Comparison of ENCODE assay signal across 26 cellular contexts in the genomic region with DNA sequence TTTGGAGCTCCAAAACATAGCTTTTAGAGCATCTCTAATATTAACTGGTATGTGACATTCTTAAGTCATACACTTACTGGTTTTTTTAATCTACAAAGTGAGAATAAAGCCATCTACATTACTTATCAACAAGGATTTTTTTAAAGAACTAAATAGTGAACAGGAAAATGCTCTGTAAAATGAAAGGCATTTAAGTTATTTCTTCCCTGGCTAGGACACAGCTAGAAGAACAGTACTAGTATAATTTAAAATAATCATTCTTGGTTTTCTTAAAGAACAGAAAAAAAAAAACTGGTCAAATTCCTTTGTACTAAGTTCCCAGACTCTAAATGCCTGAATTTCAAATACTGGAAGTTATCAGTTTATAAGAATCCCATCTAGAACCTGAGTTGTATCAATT.
"Had no signal": no experiment of that assay in that cellular context is flagged by ENCODE, and none has a peak within 500 bp of the region (broad histone marks: within the 10 kb centered on the region; RNA-seq: fewer than 3 reads in every experiment).

No MANE protein-coding gene starts in this region.

- H3K4me2 ChIP-seq: neural progenitor cell had no signal

- H3K9me3 Mint-ChIP-seq: activated B cell treated with CpG ODN at 0.5 μM for 24 hours; activated CD8-positive, alpha-beta T cell treated with anti-CD3 and anti-CD28 coated beads for 36 hours; activated T-cell treated with anti-CD3 and anti-CD28 coated beads, Interleukin-2, amount 50 U/mL, for 4 hours; activated T-helper 17 cell treated with anti-CD3 and anti-CD28 coated beads, Interleukin-2, amount 50 U/mL, for 72 hours; natural killer cell had no signal

- H3K4me3 Mint-ChIP-seq: activated B cell treated with CpG ODN at 0.5 μM for 24 hours; activated CD8-positive, alpha-beta T cell treated with anti-CD3 and anti-CD28 coated beads for 36 hours; activated T-cell treated with anti-CD3 and anti-CD28 coated beads, Interleukin-2, amount 50 U/mL, for 4 hours; activated T-helper 17 cell treated with anti-CD3 and anti-CD28 coated beads, Interleukin-2, amount 50 U/mL, for 72 hours; natural killer cell; neural progenitor cell; T-helper 17 cell had no signal

- H3K27me3 ChIP-seq: heart right ventricle, neural progenitor cell, right lobe of liver had no signal

- DNase-seq: activated B cell treated with CpG ODN at 0.5 μM for 24 hours; activated CD4-positive, alpha-beta T cell treated with anti-CD3 and anti-CD28 coated beads, Interleukin-2, amount 50 U/mL, for 1 hour; activated CD8-positive, alpha-beta T cell treated with anti-CD3 and anti-CD28 coated beads for 36 hours; activated gamma-delta T cell treated with Interleukin-2 at 50 U/mL for 16 hours; activated naive CD4-positive, alpha-beta T cell treated with anti-CD3 and anti-CD28 coated beads, Interleukin-2, amount 50 U/mL, for 16 hours; activated T-cell treated with anti-CD3 and anti-CD28 coated beads, Interleukin-2, amount 50 U/mL, for 4 hours; amygdala; cortex of kidney; foreskin melanocyte; heart right ventricle; islet precursor cell; left ventricle myocardium inferior; mesendoderm; natural killer cell; occipital lobe; right lobe of liver; stimulated activated CD4-positive, alpha-beta T cell treated with anti-CD3 and anti-CD28 coated beads, Interleukin-12 subunit alpha, Interleukin-12 subunit beta, amount 100 ng/mL, for 4 hours; stimulated activated CD4-positive, alpha-beta T cell treated with anti-CD3 and anti-CD28 coated beads, Interleukin-4, amount 100 ng/mL, for 1 hour; stimulated activated naive CD8-positive, alpha-beta T cell treated with anti-CD3 and anti-CD28 coated beads, Interleukin-15, Interleukin-2, amounts not matched to agents 100 U/mL and 50 U/mL, for 24 hours; T-helper 17 cell had no signal

- H3K27ac Mint-ChIP-seq: activated B cell treated with CpG ODN at 0.5 μM for 24 hours; activated CD8-positive, alpha-beta T cell treated with anti-CD3 and anti-CD28 coated beads for 36 hours; activated T-helper 17 cell treated with anti-CD3 and anti-CD28 coated beads, Interleukin-2, amount 50 U/mL, for 72 hours; neural progenitor cell; T-helper 17 cell had no signal

- H3K4me3 ChIP-seq: heart right ventricle, left ventricle myocardium inferior, lung, neural progenitor cell, right lobe of liver, skin epidermis, thoracic aorta had no signal

- H2AFZ ChIP-seq: neural progenitor cell had no signal

- H3K9me3 ChIP-seq: left ventricle myocardium inferior, right lobe of liver, thoracic aorta had no signal

- H3K36me3 ChIP-seq: heart right ventricle, left ventricle myocardium inferior, neural progenitor cell, right lobe of liver, thoracic aorta had no signal

- H3K27me3 Mint-ChIP-seq: activated B cell treated with CpG ODN at 0.5 μM for 24 hours; activated CD8-positive, alpha-beta T cell treated with anti-CD3 and anti-CD28 coated beads for 36 hours; activated T-helper 17 cell treated with anti-CD3 and anti-CD28 coated beads, Interleukin-2, amount 50 U/mL, for 72 hours; T-helper 17 cell had no signal

- H3K27ac ChIP-seq: heart right ventricle, left ventricle myocardium inferior, neural progenitor cell, right lobe of liver, skin epidermis, thoracic aorta had no signal

- H3K9ac ChIP-seq: neural progenitor cell had no signal

- ATAC-seq: activated CD8-positive, alpha-beta T cell treated with anti-CD3 and anti-CD28 coated beads for 36 hours; activated T-cell treated with anti-CD3 and anti-CD28 coated beads, Interleukin-2, amount 50 U/mL, for 4 hours; activated T-helper 17 cell treated with anti-CD3 and anti-CD28 coated beads, Interleukin-2, amount 50 U/mL, for 72 hours; esophagus mucosa; heart right ventricle; right lobe of liver; stimulated activated naive CD8-positive, alpha-beta T cell treated with anti-CD3 and anti-CD28 coated beads, Interleukin-15, Interleukin-2, amounts not matched to agents 100 U/mL and 50 U/mL, for 24 hours; T-helper 17 cell had no signal

- H3K36me3 Mint-ChIP-seq: natural killer cell had no signal
